1 cellular context compared by ENCODE assay signal in genomic region chr3:196619213-196619612, GRCh38.
TF ChIP-seq lines count a peak whose summit lies in the region.

No MANE protein-coding gene starts in this region.

TF ChIP-seq in GM23338, 12 proteins besides CTCF, POLR2A, EP300 and RAD21 (continued from another document):
- no peak for TF ChIP-seq ZNF462 (CRISPR knock-in tag; IDR thresholded peaks at IDR 0.05)
- TF ChIP-seq ZNF114 (CRISPR knock-in tag; IDR thresholded peaks at IDR 0.05) = no peak
- no peak for TF ChIP-seq JUNB (IDR thresholded peaks at IDR 0.05; ENCODE audit: unreplicated experiment)
- TF ChIP-seq ZNF331 (CRISPR knock-in tag; IDR thresholded peaks at IDR 0.05; ENCODE audit: low read depth) = no peak
- no peak for TF ChIP-seq EZH2 (IDR thresholded peaks at IDR 0.05; ENCODE audit: low read depth, unreplicated experiment)
- no peak for TF ChIP-seq CREB1 (CRISPR knock-in tag; IDR thresholded peaks at IDR 0.05; ENCODE audit: low read depth)
- no peak for TF ChIP-seq STAT1 (IDR thresholded peaks at IDR 0.05; ENCODE audit: unreplicated experiment)
- TF ChIP-seq EZH2phosphoT487 (IDR thresholded peaks at IDR 0.05; ENCODE audit: unreplicated experiment) = no peak
- TF ChIP-seq NANOG (IDR thresholded peaks at IDR 0.05; ENCODE audit: borderline replicate concordance) = no peak
- TF ChIP-seq, protein P1, sequence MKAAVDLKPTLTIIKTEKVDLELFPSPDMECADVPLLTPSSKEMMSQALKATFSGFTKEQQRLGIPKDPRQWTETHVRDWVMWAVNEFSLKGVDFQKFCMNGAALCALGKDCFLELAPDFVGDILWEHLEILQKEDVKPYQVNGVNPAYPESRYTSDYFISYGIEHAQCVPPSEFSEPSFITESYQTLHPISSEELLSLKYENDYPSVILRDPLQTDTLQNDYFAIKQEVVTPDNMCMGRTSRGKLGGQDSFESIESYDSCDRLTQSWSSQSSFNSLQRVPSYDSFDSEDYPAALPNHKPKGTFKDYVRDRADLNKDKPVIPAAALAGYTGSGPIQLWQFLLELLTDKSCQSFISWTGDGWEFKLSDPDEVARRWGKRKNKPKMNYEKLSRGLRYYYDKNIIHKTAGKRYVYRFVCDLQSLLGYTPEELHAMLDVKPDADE (IDR thresholded peaks at IDR 0.05) = no peak
- TF ChIP-seq POLR2AphosphoS5 (IDR thresholded peaks at IDR 0.05; ENCODE audit: low read depth) = no peak
